Comparison of ENCODE assay signal across 13 cellular contexts in the genomic region with DNA sequence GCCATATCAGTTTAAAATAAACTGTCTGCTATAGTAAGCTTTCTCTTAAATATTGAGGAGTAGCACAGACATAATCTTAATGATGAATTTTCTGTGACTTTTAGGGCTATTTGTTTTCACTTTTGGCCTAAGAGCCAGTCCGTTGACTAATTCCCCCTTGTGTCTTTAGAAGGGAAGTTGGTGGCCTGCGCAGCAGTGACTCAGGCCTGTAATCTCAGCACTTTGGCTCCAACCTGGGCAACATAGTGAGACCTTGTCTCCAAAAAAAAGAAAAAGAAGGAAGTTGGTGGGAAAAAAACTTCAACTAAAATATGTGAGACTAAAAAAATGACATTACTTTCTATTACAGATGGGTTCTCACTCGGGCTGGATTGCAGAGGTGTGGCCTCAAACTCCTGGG.
A peak's percentile ranks its signal among the peaks of the same experiment; 100 is the strongest.
DNase-seq lines count a peak whose midpoint lies in the region; ATAC-seq and TF ChIP-seq lines count a peak whose summit lies in the region.
"Had no signal": no experiment of that assay in that cellular context is flagged by ENCODE, and none has a peak within 500 bp of the region (broad histone marks: within the 10 kb centered on the region; RNA-seq: fewer than 3 reads in every experiment).

No MANE protein-coding gene starts in this region.

- ATAC-seq in HG03097 (IDR thresholded peaks at IDR 0.05; ENCODE audit: low FRiP score, unreplicated experiment), result no peak
- ATAC-seq: gastroesophageal sphincter, WTC11 had no signal

- H3K4me1 ChIP-seq in neutrophil (ENCODE audit: control insufficient read depth in 1 of 2, insufficient read depth in 1 of 2, low read depth in 1 of 2, low read length in 1 of 2), result peaks cover 23 to 36% of the 10 kb centered on the region in 2 experiments

- no peak for TF ChIP-seq CTCF in neutrophil (IDR thresholded peaks at IDR 0.05)

- no peaks in the 10 kb centered on the region for H3K9me3 Mint-ChIP-seq in T-helper 1 cell treated with Interleukin-12 subunit alpha and Interleukin-12 subunit beta and Interleukin-4 antibody, amounts not matched to agents 30 μg/mL and 1 μg/mL, for 36 hours
- H3K9me3 Mint-ChIP-seq in dendritic cell treated with granulocyte-macrophage colony-stimulating factor and Interleukin-4, amounts not matched to agents 40 ng/mL and 50 ng/mL, for 4 days, result no peaks in the 10 kb centered on the region
- H3K9me3 Mint-ChIP-seq: WTC11 had no signal

- H3K27ac ChIP-seq in neutrophil, result peak overlapping the region; percentile 8
- H3K27ac ChIP-seq: gastroesophageal sphincter had no signal

- H3K4me3 Mint-ChIP-seq in T-helper 1 cell treated with Interleukin-12 subunit alpha and Interleukin-12 subunit beta and Interleukin-4 antibody, amounts not matched to agents 30 μg/mL and 1 μg/mL, for 36 hours, result no peak overlapping the region
- peak overlapping the region; percentile 4 for H3K4me3 Mint-ChIP-seq in dendritic cell treated with granulocyte-macrophage colony-stimulating factor and Interleukin-4, amounts not matched to agents 40 ng/mL and 50 ng/mL, for 4 days
- H3K4me3 Mint-ChIP-seq: WTC11 had no signal

- peak overlapping the region; percentile 77 for H3K27ac Mint-ChIP-seq in T-helper 1 cell treated with Interleukin-12 subunit alpha and Interleukin-12 subunit beta and Interleukin-4 antibody, amounts not matched to agents 30 μg/mL and 1 μg/mL, for 36 hours
- peak overlapping the region; percentile 78 for H3K27ac Mint-ChIP-seq in dendritic cell treated with granulocyte-macrophage colony-stimulating factor and Interleukin-4, amounts not matched to agents 40 ng/mL and 50 ng/mL, for 4 days
- H3K27ac Mint-ChIP-seq: WTC11 had no signal

- no peaks in the 10 kb centered on the region for H3K27me3 ChIP-seq in neutrophil
- H3K27me3 ChIP-seq: gastroesophageal sphincter had no signal

- peaks cover 10% of the 10 kb centered on the region for H3K36me3 ChIP-seq in neutrophil
- H3K36me3 ChIP-seq: gastroesophageal sphincter had no signal

- intact Hi-C loops in dendritic cell treated with granulocyte-macrophage colony-stimulating factor and Interleukin-4, amounts not matched to agents 40 ng/mL and 50 ng/mL, for 4 days (cut with micrococcal nuclease), result no loop called here

- peaks cover 47% of the 10 kb centered on the region for H3K4me1 Mint-ChIP-seq in T-helper 1 cell treated with Interleukin-12 subunit alpha and Interleukin-12 subunit beta and Interleukin-4 antibody, amounts not matched to agents 30 μg/mL and 1 μg/mL, for 36 hours (ENCODE audit: low read depth)
- H3K4me1 Mint-ChIP-seq in dendritic cell treated with granulocyte-macrophage colony-stimulating factor and Interleukin-4, amounts not matched to agents 40 ng/mL and 50 ng/mL, for 4 days (ENCODE audit: low read depth), result peaks cover 32% of the 10 kb centered on the region

- no peaks in the 10 kb centered on the region for H3K27me3 Mint-ChIP-seq in T-helper 1 cell treated with Interleukin-12 subunit alpha and Interleukin-12 subunit beta and Interleukin-4 antibody, amounts not matched to agents 30 μg/mL and 1 μg/mL, for 36 hours (ENCODE audit: low read depth)
- no peaks in the 10 kb centered on the region for H3K27me3 Mint-ChIP-seq in dendritic cell treated with granulocyte-macrophage colony-stimulating factor and Interleukin-4, amounts not matched to agents 40 ng/mL and 50 ng/mL, for 4 days

- H3K4me3 ChIP-seq in neutrophil (ENCODE audit: low read depth in 1 of 2, low read length in 1 of 2), result no peak overlapping the region
- H3K4me3 ChIP-seq: gastroesophageal sphincter, lung had no signal

- DNase-seq in T-helper 1 cell (no peak), NOMO-1 (lab: John Stamatoyannopoulos, UW; ENCODE audit: unreplicated experiment in 2 of 2) (peak; percentile 17 to 61), NCI-H1417 (lab: John Stamatoyannopoulos, UW) (no peak), NCI-H187 treated with DMSO at 0.1 percent for 48 hours (lab: John Stamatoyannopoulos, UW) (no peak)
- DNase-seq: RPMI8226, substantia nigra had no signal

- H3K9me3 ChIP-seq in neutrophil, result no peaks in the 10 kb centered on the region
- H3K9me3 ChIP-seq: gastroesophageal sphincter had no signal

- H3K36me3 Mint-ChIP-seq in T-helper 1 cell treated with Interleukin-12 subunit alpha and Interleukin-12 subunit beta and Interleukin-4 antibody, amounts not matched to agents 30 μg/mL and 1 μg/mL, for 36 hours (ENCODE audit: low read depth), result peaks cover 25% of the 10 kb centered on the region
- H3K36me3 Mint-ChIP-seq in dendritic cell treated with granulocyte-macrophage colony-stimulating factor and Interleukin-4, amounts not matched to agents 40 ng/mL and 50 ng/mL, for 4 days (ENCODE audit: low read depth), result peaks cover 11% of the 10 kb centered on the region

Comparison
In these comparisons a context has a peak if more than half of its experiments do, and no peak if none do; other contexts are left out.
1. DNase-seq: peak in NOMO-1 (2 of 2); none in T-helper 1 cell (0 of 5), NCI-H1417 (0 of 3) and NCI-H187 treated with DMSO at 0.1 percent for 48 hours (single experiment).